ENCODE assay signal across 6 cellular contexts in the genomic region with DNA sequence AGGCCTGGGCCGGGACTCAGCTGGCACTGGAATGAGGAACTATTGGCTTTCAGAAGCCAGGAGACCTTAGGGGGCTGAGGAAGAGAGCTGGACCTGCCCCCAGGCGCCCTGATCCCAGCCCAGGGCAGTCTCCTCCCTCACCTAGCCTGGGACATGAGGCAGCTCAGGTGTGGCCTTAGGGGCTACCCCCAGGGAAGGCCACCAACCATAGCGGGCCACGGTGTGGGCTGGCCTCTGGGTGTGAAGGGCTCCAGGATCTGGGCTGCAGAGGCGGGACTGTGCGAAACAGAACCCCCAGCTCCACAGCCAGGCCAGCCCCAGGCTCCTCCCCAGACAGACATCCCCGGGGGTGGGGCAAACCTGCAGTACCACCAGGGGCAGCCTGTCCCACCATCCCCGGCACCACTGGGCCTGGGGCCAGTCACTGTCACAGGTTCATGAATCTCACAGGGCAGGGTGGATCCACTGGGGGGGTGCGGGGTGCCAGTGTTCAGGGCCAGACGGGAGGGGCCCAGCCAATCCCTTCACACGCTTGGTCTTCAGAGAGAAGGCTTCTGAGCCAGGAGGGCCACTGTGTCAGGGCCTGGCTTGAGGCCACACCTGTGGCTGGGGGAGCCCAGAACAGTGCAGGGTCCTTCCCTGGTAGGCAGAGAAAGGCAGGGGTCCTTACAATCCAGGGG. TPM values are rescaled to one million over a fixed set of nuclear protein-coding genes. Genes with fewer than 3 reads are reported as not detected.
DNase-seq lines count a peak whose midpoint lies in the region; ATAC-seq lines count a peak whose summit lies in the region.

No MANE protein-coding gene starts in this region.

- H3K27ac ChIP-seq in layer of hippocampus (ENCODE audit: low read depth, low read length) = peak overlapping the region; percentile 85

- no peak for ATAC-seq in sciatic nerve

- no peaks in the 10 kb centered on the region for H3K27me3 ChIP-seq in layer of hippocampus (ENCODE audit: control insufficient read depth, insufficient read depth, low read length)

- intact Hi-C loops in sciatic nerve (cut with DNase I) = no loop called here

- peak in 10 of 14 donors; percentile 29 to 81 (median 64) for DNase-seq in C1 segment of cervical spinal cord (lab: John Stamatoyannopoulos, UW)
- DNase-seq in SKM-1 (lab: John Stamatoyannopoulos, UW; ENCODE audit: unreplicated experiment) = peak; percentile 8
- DNase-seq in stimulated activated CD4-positive, alpha-beta T cell treated with anti-CD3 and anti-CD28 coated beads, Interleukin-2, amount 100 ng/mL, for 48 hours = no peak
- no peak for DNase-seq in sciatic nerve (ENCODE audit: low spot score)
- DNase-seq in stimulated activated CD4-positive, alpha-beta T cell treated with anti-CD3 and anti-CD28 coated beads, Interleukin-4, amount 100 ng/mL, for 4 hours = no peak

RNA-seq across cellular contexts. Expression of gene PLXNB2, which starts 3.5 kb away (rescaled TPM):
- total RNA-seq in sciatic nerve = 160 TPM

RNA-seq across cellular contexts. Expression of gene DENND6B, which starts 22.8 kb away (rescaled TPM):
- 14.0 TPM for total RNA-seq in sciatic nerve

RNA-seq across cellular contexts. Expression of gene MAPK11, which starts 33.8 kb away (rescaled TPM):
- total RNA-seq in sciatic nerve = 20.4 TPM

RNA-seq across cellular contexts. Expression of gene PPP6R2, which starts 39.1 kb away (rescaled TPM):
- total RNA-seq in sciatic nerve = 42.1 TPM

RNA-seq across cellular contexts. Expression of gene MAPK12, which starts 42.5 kb away (rescaled TPM):
- total RNA-seq in sciatic nerve = 17.8 TPM

Comparison
In these comparisons a context has a peak if more than half of its experiments do, and no peak if none do; other contexts are left out.
1. DNase-seq: peak in C1 segment of cervical spinal cord (10 of 14) and SKM-1 (single experiment); none in stimulated activated CD4-positive, alpha-beta T cell treated with anti-CD3 and anti-CD28 coated beads, Interleukin-2, amount 100 ng/mL, for 48 hours (0 of 2), sciatic nerve (single experiment) and stimulated activated CD4-positive, alpha-beta T cell treated with anti-CD3 and anti-CD28 coated beads, Interleukin-4, amount 100 ng/mL, for 4 hours (0 of 2).